Comparison of ENCODE assay signal across 1 cellular context in genomic region chr3:53072653-53073552, GRCh38.
TF ChIP-seq lines count a peak whose summit lies in the region.

No MANE protein-coding gene starts in this region.

TF ChIP-seq in HepG2, 621 proteins besides CTCF, POLR2A, EP300 and RAD21 (continued from another document and continues in another):
- TF ChIP-seq ZNF281 (CRISPR knock-in tag; IDR thresholded peaks at IDR 0.05; ENCODE audit: borderline replicate concordance): peak; percentile 49; the same call in 1 of the 2 replicates
- TF ChIP-seq ZNF768 (CRISPR knock-in tag; IDR thresholded peaks at IDR 0.05): peak; percentile 51; the same call in 1 of the 2 replicates
- TF ChIP-seq NONO (IDR thresholded peaks at IDR 0.05): no peak
- peak; percentile 82 for TF ChIP-seq NONO (CRISPR knock-in tag; conservative IDR thresholded peaks at IDR 0.05)
- peak; percentile 72 for TF ChIP-seq ZNF225 (CRISPR knock-in tag; IDR thresholded peaks at IDR 0.05)
- TF ChIP-seq RXRB (CRISPR knock-in tag; IDR thresholded peaks at IDR 0.05; ENCODE audit: borderline replicate concordance): peak; percentile 63
- peak; percentile 38; the same call in 1 of the 2 replicates for TF ChIP-seq ZNF710 (CRISPR knock-in tag; IDR thresholded peaks at IDR 0.05; ENCODE audit: borderline replicate concordance)
- TF ChIP-seq GATAD2A (CRISPR knock-in tag; IDR thresholded peaks at IDR 0.05): peak; percentile 62
- TF ChIP-seq TFE3 (CRISPR knock-in tag; IDR thresholded peaks at IDR 0.05): 0 out of 2 replicates have a peak, but pooled peaks have one; percentile 16
- no peak for TF ChIP-seq HBP1 (CRISPR knock-in tag; IDR thresholded peaks at IDR 0.05; ENCODE audit: low read depth)
- TF ChIP-seq CAMTA2 (CRISPR knock-in tag; IDR thresholded peaks at IDR 0.05; ENCODE audit: borderline replicate concordance): no peak
- TF ChIP-seq GATAD1 (CRISPR knock-in tag; IDR thresholded peaks at IDR 0.05): peak; percentile 43
- peak; percentile 45; the same call in 1 of the 2 replicates for TF ChIP-seq KMT2B (CRISPR knock-in tag; IDR thresholded peaks at IDR 0.05)
- no peak for TF ChIP-seq ZBTB25 (CRISPR knock-in tag; IDR thresholded peaks at IDR 0.05)
- TF ChIP-seq ZNF850 (CRISPR knock-in tag; conservative IDR thresholded peaks at IDR 0.05): 0 out of 2 replicates have a peak, but pooled peaks have one; percentile 41
- peak; percentile 33 for TF ChIP-seq PAXIP1 (CRISPR knock-in tag; conservative IDR thresholded peaks at IDR 0.05)
- TF ChIP-seq ZNF564 (CRISPR knock-in tag; IDR thresholded peaks at IDR 0.05): 0 out of 2 replicates have a peak, but pooled peaks have one; percentile 13
- TF ChIP-seq THRA (CRISPR knock-in tag; IDR thresholded peaks at IDR 0.05; ENCODE audit: borderline replicate concordance): peak; percentile 79
- no peak for TF ChIP-seq ZFP62 (CRISPR knock-in tag; IDR thresholded peaks at IDR 0.05)
- peak; percentile 36; the same call in 1 of the 2 replicates for TF ChIP-seq DR1 (CRISPR knock-in tag; IDR thresholded peaks at IDR 0.05)
- peak; percentile 84 for TF ChIP-seq ZFP91 (CRISPR knock-in tag; IDR thresholded peaks at IDR 0.05; ENCODE audit: borderline replicate concordance)
- 0 out of 2 replicates have a peak, but pooled peaks have one; percentile 31 for TF ChIP-seq ZNF737 (CRISPR knock-in tag; IDR thresholded peaks at IDR 0.05; ENCODE audit: borderline replicate concordance)
- no peak for TF ChIP-seq ZNF362 (CRISPR knock-in tag; IDR thresholded peaks at IDR 0.05; ENCODE audit: borderline replicate concordance)
- peak; percentile 40; the same call in 1 of the 2 replicates for TF ChIP-seq MYC (CRISPR knock-in tag; IDR thresholded peaks at IDR 0.05; ENCODE audit: borderline replicate concordance)
- peak; percentile 38 for TF ChIP-seq ZGPAT (CRISPR knock-in tag; IDR thresholded peaks at IDR 0.05)
- TF ChIP-seq ZNF616 (CRISPR knock-in tag; IDR thresholded peaks at IDR 0.05; ENCODE audit: low read depth): no peak
- TF ChIP-seq ZNF570 (CRISPR knock-in tag; IDR thresholded peaks at IDR 0.05; ENCODE audit: borderline replicate concordance): no peak
- peak; percentile 56; the same call in 1 of the 2 replicates for TF ChIP-seq TFAP4 (IDR thresholded peaks at IDR 0.05; ENCODE audit: borderline replicate concordance, low read depth)
- peak; percentile 70 for TF ChIP-seq UBTF (CRISPR knock-in tag; IDR thresholded peaks at IDR 0.05)
- TF ChIP-seq ZNF33A (CRISPR knock-in tag; IDR thresholded peaks at IDR 0.05; ENCODE audit: borderline replicate concordance): peak; percentile 92; the same call in 1 of the 2 replicates
- no peak for TF ChIP-seq ATF7 (IDR thresholded peaks at IDR 0.05)
- no peak for TF ChIP-seq ATF7 (CRISPR knock-in tag; IDR thresholded peaks at IDR 0.05)
